ENCODE assay signal across 7 cellular contexts in the genomic region with DNA sequence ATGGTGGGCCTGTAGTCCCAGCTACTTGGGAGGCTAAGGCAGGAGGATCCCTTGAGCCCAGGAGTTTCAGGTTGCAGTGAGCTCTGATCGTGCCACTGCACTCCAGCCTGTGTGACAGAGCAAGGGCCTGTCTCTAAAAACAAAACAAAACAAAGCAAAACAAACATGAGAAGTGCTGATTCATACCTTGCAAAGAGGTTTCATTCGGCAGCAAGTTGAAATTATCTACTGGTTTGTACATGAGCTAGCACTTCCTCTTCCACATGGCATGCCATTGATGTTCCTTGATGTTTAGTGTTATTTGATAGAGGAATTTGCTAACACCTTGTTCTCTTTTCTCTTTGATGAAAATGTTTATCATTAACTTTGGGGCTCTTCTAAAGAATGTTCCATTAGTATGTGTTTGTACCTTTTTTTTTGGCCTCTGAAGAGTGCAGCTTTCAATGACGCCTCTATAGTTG. TPM values are rescaled to one million over a fixed set of nuclear protein-coding genes. Genes with fewer than 3 reads are reported as not detected.
DNase-seq lines count a peak whose midpoint lies in the region; TF ChIP-seq lines count a peak whose summit lies in the region.

No MANE protein-coding gene starts in this region.

- H3K4me2 ChIP-seq in OCI-LY7 (ENCODE audit: low read length), result no peak overlapping the region

- intact Hi-C loops in OCI-LY7 (cut with micrococcal nuclease; ENCODE audit: unreplicated experiment), result no loop called here

- no peaks in the 10 kb centered on the region for H4K20me1 ChIP-seq in OCI-LY7 (ENCODE audit: insufficient read depth, low read length)

- POLR2A ChIA-PET in HEK293 (lab: Yijun Ruan, JAX) (no interaction called here), OCI-LY7 (lab: Charles Lee) (interaction anchor here (1.1 kb wide), 1 partner anchor 15 kb away, joined by 3 read pairs; no protein-coding TSS in a partner anchor)

- BruUV-seq in OCI-LY7 (replicated peaks; lab: Mats Ljungman, UMichigan), result no TSS peak

- no peak overlapping the region for H2AFZ ChIP-seq in OCI-LY7 (ENCODE audit: low read length)

- no peaks in the 10 kb centered on the region for H3K36me3 ChIP-seq in HEK293 (ENCODE audit: control insufficient read depth in 2 of 2, insufficient read depth in 1 of 2, low read length in 2 of 2)
- no peaks in the 10 kb centered on the region for H3K36me3 ChIP-seq in OCI-LY7 (ENCODE audit: insufficient read depth, low read length)

- H3K27ac ChIP-seq in HEK293 (ENCODE audit: extremely low read depth, low read depth, low read length) (no peak overlapping the region), OCI-LY7 (ENCODE audit: low read depth, low read length, poor library complexity, severe bottlenecking) (no peak overlapping the region)

- H3K4me1 ChIP-seq in HEK293 (ENCODE audit: control insufficient read depth, insufficient read depth, low read length) (peaks cover 15% of the 10 kb centered on the region), OCI-LY7 (ENCODE audit: insufficient read depth, low read length, poor library complexity, severe bottlenecking) (no peaks in the 10 kb centered on the region)

- no peaks in the 10 kb centered on the region for H3K9me2 ChIP-seq in OCI-LY7 (ENCODE audit: insufficient read depth, low read length)

- H3K4me3 ChIP-seq in HEK293 (ENCODE audit: low read depth, low read length) (no peak overlapping the region), OCI-LY7 (ENCODE audit: low read depth, low read length, poor library complexity, severe bottlenecking) (no peak overlapping the region)

- in situ Hi-C loops in GM13976 (cut with MboI; ENCODE audit: low sequenced_read_pairs, unreplicated experiment), result no loop called here

- CTCF ChIA-PET in HEK293 (lab: Yijun Ruan, JAX) (interaction anchor here (0.9 to 1.1 kb wide), 3 partner anchors 50 to 67 kb away, joined by 4 to 9 read pairs (median 8); no protein-coding TSS in a partner anchor), OCI-LY7 (lab: Charles Lee; ENCODE audit: unreplicated experiment) (no interaction called here)

- TF ChIP-seq CTCF in GM13976 (IDR thresholded peaks at IDR 0.05; ENCODE audit: borderline replicate concordance, control extremely low read depth, extremely low read depth, insufficient read depth, missing control alignments) (no peak), HEK293 (tag by site-specific recombination; IDR thresholded peaks at IDR 0.05) (no peak), OCI-LY7 (conservative IDR thresholded peaks at IDR 0.05; ENCODE audit: low read length) (no peak)

- no peaks in the 10 kb centered on the region for H3K79me2 ChIP-seq in OCI-LY7 (ENCODE audit: insufficient read depth, low read depth, low read length)

- no peaks in the 10 kb centered on the region for H3K9me3 ChIP-seq in HEK293 (ENCODE audit: control insufficient read depth, insufficient read depth, low read depth, low read length)
- H3K9me3 ChIP-seq in OCI-LY7 (ENCODE audit: low read length), result no peaks in the 10 kb centered on the region

- peak; percentile 41 for DNase-seq in GM13976 (ENCODE audit: low spot score)
- DNase-seq in NOMO-1 treated with dmso at 0.1 percent for 144 hours (lab: John Stamatoyannopoulos, UW; ENCODE audit: unreplicated experiment), result peak; percentile 47
- peak; percentile 14 for DNase-seq in iris pigment epithelial cell (ENCODE audit: low read depth)
- DNase-seq in NCI-H82 (lab: John Stamatoyannopoulos, UW), result no peak
- no peak for DNase-seq in NCI-H1105 (lab: John Stamatoyannopoulos, UW)
- DNase-seq in OCI-LY7 (ENCODE audit: low spot score), result no peak

TF ChIP-seq in HEK293, 187 proteins besides CTCF, POLR2A, EP300 and RAD21:
- peak; percentile 89; the same call in 1 of the 2 replicates for TF ChIP-seq ZBTB48 (tag by site-specific recombination; IDR thresholded peaks at IDR 0.05)
- TF ChIP-seq ZNF658 (tag by site-specific recombination; IDR thresholded peaks at IDR 0.05), result no peak
- no peak for TF ChIP-seq ZNF114 (tag by site-specific recombination; IDR thresholded peaks at IDR 0.05)
- TF ChIP-seq, protein P1, sequence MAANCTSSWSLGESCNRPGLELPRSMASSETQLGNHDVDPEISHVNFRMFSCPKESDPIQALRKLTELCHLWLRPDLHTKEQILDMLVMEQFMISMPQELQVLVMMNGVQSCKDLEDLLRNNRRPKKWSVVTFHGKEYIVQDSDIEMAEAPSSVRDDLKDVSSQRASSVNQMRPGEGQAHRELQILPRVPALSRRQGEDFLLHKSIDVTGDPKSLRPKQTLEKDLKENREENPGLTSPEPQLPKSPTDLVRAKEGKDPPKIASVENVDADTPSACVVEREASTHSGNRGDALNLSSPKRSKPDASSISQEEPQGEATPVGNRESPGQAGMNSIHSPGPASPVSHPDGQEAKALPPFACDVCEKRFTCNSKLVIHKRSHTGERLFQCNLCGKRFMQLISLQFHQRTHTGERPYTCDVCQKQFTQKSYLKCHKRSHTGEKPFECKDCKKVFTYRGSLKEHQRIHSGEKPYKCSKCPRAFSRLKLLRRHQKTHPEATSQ (tag by site-specific recombination; IDR thresholded peaks at IDR 0.05), result 0 out of 2 replicates have a peak, but pooled peaks have one; percentile 59
- TF ChIP-seq, protein P2, sequence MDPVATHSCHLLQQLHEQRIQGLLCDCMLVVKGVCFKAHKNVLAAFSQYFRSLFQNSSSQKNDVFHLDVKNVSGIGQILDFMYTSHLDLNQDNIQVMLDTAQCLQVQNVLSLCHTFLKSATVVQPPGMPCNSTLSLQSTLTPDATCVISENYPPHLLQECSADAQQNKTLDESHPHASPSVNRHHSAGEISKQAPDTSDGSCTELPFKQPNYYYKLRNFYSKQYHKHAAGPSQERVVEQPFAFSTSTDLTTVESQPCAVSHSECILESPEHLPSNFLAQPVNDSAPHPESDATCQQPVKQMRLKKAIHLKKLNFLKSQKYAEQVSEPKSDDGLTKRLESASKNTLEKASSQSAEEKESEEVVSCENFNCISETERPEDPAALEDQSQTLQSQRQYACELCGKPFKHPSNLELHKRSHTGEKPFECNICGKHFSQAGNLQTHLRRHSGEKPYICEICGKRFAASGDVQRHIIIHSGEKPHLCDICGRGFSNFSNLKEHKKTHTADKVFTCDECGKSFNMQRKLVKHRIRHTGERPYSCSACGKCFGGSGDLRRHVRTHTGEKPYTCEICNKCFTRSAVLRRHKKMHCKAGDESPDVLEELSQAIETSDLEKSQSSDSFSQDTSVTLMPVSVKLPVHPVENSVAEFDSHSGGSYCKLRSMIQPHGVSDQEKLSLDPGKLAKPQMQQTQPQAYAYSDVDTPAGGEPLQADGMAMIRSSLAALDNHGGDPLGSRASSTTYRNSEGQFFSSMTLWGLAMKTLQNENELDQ (tag by site-specific recombination; IDR thresholded peaks at IDR 0.05; ENCODE audit: low read depth), result no peak
- TF ChIP-seq, protein P3, sequence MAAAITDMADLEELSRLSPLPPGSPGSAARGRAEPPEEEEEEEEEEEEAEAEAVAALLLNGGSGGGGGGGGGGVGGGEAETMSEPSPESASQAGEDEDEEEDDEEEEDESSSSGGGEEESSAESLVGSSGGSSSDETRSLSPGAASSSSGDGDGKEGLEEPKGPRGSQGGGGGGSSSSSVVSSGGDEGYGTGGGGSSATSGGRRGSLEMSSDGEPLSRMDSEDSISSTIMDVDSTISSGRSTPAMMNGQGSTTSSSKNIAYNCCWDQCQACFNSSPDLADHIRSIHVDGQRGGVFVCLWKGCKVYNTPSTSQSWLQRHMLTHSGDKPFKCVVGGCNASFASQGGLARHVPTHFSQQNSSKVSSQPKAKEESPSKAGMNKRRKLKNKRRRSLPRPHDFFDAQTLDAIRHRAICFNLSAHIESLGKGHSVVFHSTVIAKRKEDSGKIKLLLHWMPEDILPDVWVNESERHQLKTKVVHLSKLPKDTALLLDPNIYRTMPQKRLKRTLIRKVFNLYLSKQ (tag by site-specific recombination; IDR thresholded peaks at IDR 0.05; ENCODE audit: borderline replicate concordance), result no peak
- no peak for TF ChIP-seq ZNF544 (tag by site-specific recombination; IDR thresholded peaks at IDR 0.05)
- peak; percentile 49; the same call in 1 of the 2 replicates for TF ChIP-seq GFI1B (tag by site-specific recombination; IDR thresholded peaks at IDR 0.05)
- no peak for TF ChIP-seq ZNF555 (tag by site-specific recombination; conservative IDR thresholded peaks at IDR 0.05)
- peak; percentile 60 for TF ChIP-seq ZBTB17 (tag by site-specific recombination; IDR thresholded peaks at IDR 0.05)
- TF ChIP-seq ZNF600 (tag by site-specific recombination; IDR thresholded peaks at IDR 0.05), result peak; percentile 63
- no peak for TF ChIP-seq HOXA7 (CRISPR knock-in tag; IDR thresholded peaks at IDR 0.05; ENCODE audit: borderline replicate concordance)
- TF ChIP-seq ZNF146 (tag by site-specific recombination; IDR thresholded peaks at IDR 0.05), result no peak
- TF ChIP-seq OSR2 (tag by site-specific recombination; IDR thresholded peaks at IDR 0.05), result 0 out of 2 replicates have a peak, but pooled peaks have one; percentile 36
- no peak for TF ChIP-seq GLI4 (tag by site-specific recombination; IDR thresholded peaks at IDR 0.05)
- no peak for TF ChIP-seq ZNF133 (tag by site-specific recombination; IDR thresholded peaks at IDR 0.05)

RNA-seq across cellular contexts. Expression of a gene that starts 50.6 kb away (rescaled TPM):
- total RNA-seq in OCI-LY7 (2014; rRNA removed; shearing (Covaris generic)), result 0.47 and 0.64 TPM in 2 replicates
- total RNA-seq in OCI-LY7 (2022), result 2.8 and 5.8 TPM in 2 replicates

Comparison
In these comparisons a context has a peak if more than half of its experiments do, and no peak if none do; other contexts are left out.
1. DNase-seq: peak in GM13976 (single experiment), NOMO-1 treated with dmso at 0.1 percent for 144 hours (single experiment) and iris pigment epithelial cell (single experiment); none in NCI-H82 (single experiment), NCI-H1105 (single experiment) and OCI-LY7 (single experiment).